ENCODE assay signal across 10 cellular contexts in genomic region chr4:10622728-10623127, GRCh38.
A peak's percentile ranks its signal among the peaks of the same experiment; 100 is the strongest.
DNase-seq lines count a peak whose midpoint lies in the region; ATAC-seq and TF ChIP-seq lines count a peak whose summit lies in the region.
"Had no signal": no experiment of that assay in that cellular context is flagged by ENCODE, and none has a peak within 500 bp of the region (broad histone marks: within the 10 kb centered on the region; RNA-seq: fewer than 3 reads in every experiment).

No MANE protein-coding gene starts in this region.

- H3K36me3 ChIP-seq in GM06990 (ENCODE audit: control insufficient read depth, insufficient read depth, low read length), result no peaks in the 10 kb centered on the region

- no peak overlapping the region for H3K4me3 ChIP-seq in GM06990 (replicated peaks; ENCODE audit: low read depth, low read length)
- no peak overlapping the region for H3K4me3 ChIP-seq in epithelial cell of esophagus (ENCODE audit: low read length)

- DNase-seq in GM06990 (ENCODE audit: extremely low read depth, insufficient read length) (no peak), HT1080 (ENCODE audit: low read depth) (peak; percentile 27), epithelial cell of esophagus (ENCODE audit: low read depth) (peak; percentile 22), HuH-7 (ENCODE audit: low spot score) (no peak), NCI-H2029 treated with DMSO at 0.1 percent for 48 hours (lab: John Stamatoyannopoulos, UW) (no peak), cerebellum (ENCODE audit: low spot score) (no peak)
- DNase-seq: aorta; stimulated activated CD4-positive, alpha-beta T cell treated with anti-CD3 and anti-CD28 coated beads, Interleukin-1b, Interleukin-23, amount 100 ng/mL, for 48 hours had no signal

- TF ChIP-seq CTCF in GM06990 (IDR thresholded peaks at IDR 0.05; ENCODE audit: insufficient read depth, low read length, poor library complexity, severe bottlenecking) (peak; percentile 56), epithelial cell of esophagus (IDR thresholded peaks at IDR 0.05; ENCODE audit: insufficient read depth, low read depth, low read length, missing control alignments) (peak; percentile 44)

- H3K27me3 ChIP-seq in GM06990 (replicated peaks; ENCODE audit: control insufficient read depth, insufficient read depth, low read length), result no peaks in the 10 kb centered on the region

- ATAC-seq in GM19395 (IDR thresholded peaks at IDR 0.05; ENCODE audit: unreplicated experiment) (peak; percentile 60), HG03342 (IDR thresholded peaks at IDR 0.05; ENCODE audit: unreplicated experiment) (no peak)

Comparison
In these comparisons a context has a peak if more than half of its experiments do, and no peak if none do; other contexts are left out.
1. DNase-seq: peak in HT1080 (single experiment) and epithelial cell of esophagus (single experiment); none in GM06990 (single experiment), HuH-7 (single experiment), NCI-H2029 treated with DMSO at 0.1 percent for 48 hours (single experiment) and cerebellum (single experiment).